13 cellular contexts compared by ENCODE assay signal in genomic region chr1:41479000-41479807, GRCh38. TPM values are rescaled to one million over a fixed set of nuclear protein-coding genes. Genes with fewer than 3 reads are reported as not detected.
DNase-seq lines count a peak whose midpoint lies in the region; ATAC-seq and TF ChIP-seq lines count a peak whose summit lies in the region.
"Had no signal": no experiment of that assay in that cellular context is flagged by ENCODE, and none has a peak within 500 bp of the region (broad histone marks: within the 10 kb centered on the region; RNA-seq: fewer than 3 reads in every experiment).

No MANE protein-coding gene starts in this region.

- peak; percentile 17 for DNase-seq in HFFc6
- DNase-seq in brain pericyte (ENCODE audit: low read depth, low spot score): peak; percentile 34
- DNase-seq in left lobe of liver (ENCODE audit: low spot score): peak; percentile 67
- DNase-seq in spleen: peak; percentile 73
- no peak for DNase-seq in left lung
- DNase-seq in osteocyte (ENCODE audit: extremely low spot score, unreplicated experiment): no peak
- DNase-seq in D341Med (ENCODE audit: low spot score): no peak
- DNase-seq: activated naive CD8-positive, alpha-beta T cell treated with anti-CD3 and anti-CD28 coated beads, Interleukin-2, amount 10 ng/mL, durations not matched to agents 7 days and 5 days; NCI-H1436 treated with DMSO at 0.1 percent for 48 hours; NCI-H526; SHP77; stimulated activated naive CD8-positive, alpha-beta T cell treated with anti-CD3 and anti-CD28 coated beads, Interleukin-15, amount 100 ng/mL, for 72 hours had no signal

- no peaks in the 10 kb centered on the region for H3K9me3 ChIP-seq in spleen
- no peaks in the 10 kb centered on the region for H3K9me3 ChIP-seq in left lung

- WGBS in spleen, 5 donors: 66 to 77% (median 69%) methylated on average over 16 to 19 of the region's 19 CpGs

- no peak overlapping the region for H3K27ac Mint-ChIP-seq in HFFc6
- H3K27ac Mint-ChIP-seq in osteocyte (ENCODE audit: unreplicated experiment): no peak overlapping the region
- H3K27ac Mint-ChIP-seq: activated naive CD8-positive, alpha-beta T cell treated with anti-CD3 and anti-CD28 coated beads, Interleukin-2, amount 10 ng/mL, durations not matched to agents 7 days and 5 days; stimulated activated naive CD8-positive, alpha-beta T cell treated with anti-CD3 and anti-CD28 coated beads, Interleukin-15, amount 100 ng/mL, for 72 hours had no signal

- TF ChIP-seq CTCF in HFFc6 (IDR thresholded peaks at IDR 0.05) (no peak), spleen (IDR thresholded peaks at IDR 0.05 in 8 of 11, conservative IDR thresholded peaks at IDR 0.05 in 3 of 11) (no peak), left lung (IDR thresholded peaks at IDR 0.05) (no peak), osteocyte (IDR thresholded peaks at IDR 0.05) (no peak)

- ATAC-seq in left lobe of liver (peak; percentile 48), left lung (no peak)
- ATAC-seq: stimulated activated naive CD8-positive, alpha-beta T cell treated with anti-CD3 and anti-CD28 coated beads, Interleukin-15, amount 100 ng/mL, for 72 hours had no signal

- H3K27me3 ChIP-seq in spleen (replicated peaks in 1 of 7) (peaks cover 0 to 4% (median 0%) of the 10 kb centered on the region in 7 donors), left lung (no peaks in the 10 kb centered on the region)

- H3K4me1 ChIP-seq in spleen (peaks cover 0 to 50% (median 16%) of the 10 kb centered on the region in 6 donors), left lung (peaks cover 13 to 23% of the 10 kb centered on the region in 2 donors)

- H3K36me3 Mint-ChIP-seq in HFFc6 (ENCODE audit: low read depth) (no peaks in the 10 kb centered on the region), osteocyte (ENCODE audit: unreplicated experiment) (no peaks in the 10 kb centered on the region)
- H3K36me3 Mint-ChIP-seq: activated naive CD8-positive, alpha-beta T cell treated with anti-CD3 and anti-CD28 coated beads, Interleukin-2, amount 10 ng/mL, durations not matched to agents 7 days and 5 days had no signal

- H3K36me3 ChIP-seq in spleen: no peaks in the 10 kb centered on the region
- no peaks in the 10 kb centered on the region for H3K36me3 ChIP-seq in left lung

- H3K4me1 Mint-ChIP-seq in HFFc6 (ENCODE audit: low read depth) (peaks cover 55% of the 10 kb centered on the region), osteocyte (ENCODE audit: unreplicated experiment) (peaks cover 64% of the 10 kb centered on the region)

- H3K4me3 ChIP-seq in spleen (no peak overlapping the region), left lung (no peak overlapping the region)

- TF ChIP-seq POLR2A in spleen (IDR thresholded peaks at IDR 0.05): no peak

- no peaks in the 10 kb centered on the region for H3K9me3 Mint-ChIP-seq in HFFc6
- no peaks in the 10 kb centered on the region for H3K9me3 Mint-ChIP-seq in osteocyte (ENCODE audit: unreplicated experiment)
- H3K9me3 Mint-ChIP-seq: activated naive CD8-positive, alpha-beta T cell treated with anti-CD3 and anti-CD28 coated beads, Interleukin-2, amount 10 ng/mL, durations not matched to agents 7 days and 5 days; stimulated activated naive CD8-positive, alpha-beta T cell treated with anti-CD3 and anti-CD28 coated beads, Interleukin-15, amount 100 ng/mL, for 72 hours had no signal

- H3K27me3 Mint-ChIP-seq in HFFc6 (ENCODE audit: insufficient read depth): peaks cover 4% of the 10 kb centered on the region
- no peaks in the 10 kb centered on the region for H3K27me3 Mint-ChIP-seq in osteocyte (ENCODE audit: unreplicated experiment)

- intact Hi-C loops in spleen (cut with DNase I; ENCODE audit: low total_unique reads): no loop called here
- intact Hi-C loops in left lung (cut with DNase I): no loop called here

- H3K27ac ChIP-seq in spleen (peak overlapping the region in 1 of 8 donors; percentile 35), left lung (no peak overlapping the region)

- H3K4me3 Mint-ChIP-seq in HFFc6 (no peak overlapping the region), osteocyte (ENCODE audit: unreplicated experiment) (no peak overlapping the region)
- H3K4me3 Mint-ChIP-seq: activated naive CD8-positive, alpha-beta T cell treated with anti-CD3 and anti-CD28 coated beads, Interleukin-2, amount 10 ng/mL, durations not matched to agents 7 days and 5 days; stimulated activated naive CD8-positive, alpha-beta T cell treated with anti-CD3 and anti-CD28 coated beads, Interleukin-15, amount 100 ng/mL, for 72 hours had no signal

RNA-seq across cellular contexts. Expression of gene EDN2, which starts 5.3 kb away (rescaled TPM):
- not detected for total RNA-seq in HFFc6 (2021; fragmentation: NEBNext Ultra II Directional; extraction: Animal tissue kit (Norgen Biotek cat#: 25700))
- total RNA-seq in left lobe of liver: not detected
- not detected for total RNA-seq in spleen
- not detected for polyA plus RNA-seq in spleen
- 1 to 10 TPM in 1 of 2 donors, not detected in 1; 4.0 TPM for total RNA-seq in left lung
- not detected in 2 replicates for total RNA-seq in osteocyte
- total RNA-seq: activated naive CD8-positive, alpha-beta T cell treated with anti-CD3 and anti-CD28 coated beads, Interleukin-2, amount 10 ng/mL, durations not matched to agents 7 days and 5 days; liver had no signal

Comparison
In these comparisons a context has a peak if more than half of its experiments do, and no peak if none do; other contexts are left out.
1. DNase-seq: peak in HFFc6 (single experiment), brain pericyte (single experiment), left lobe of liver (single experiment) and spleen (single experiment); none in left lung (0 of 2), osteocyte (single experiment) and D341Med (single experiment).